8 cellular contexts compared by ENCODE assay signal in genomic region chr9:114867327-114867726, GRCh38.
"Had no signal": no experiment of that assay in that cellular context is flagged by ENCODE, and none has a peak within 500 bp of the region (broad histone marks: within the 10 kb centered on the region; RNA-seq: fewer than 3 reads in every experiment).

No MANE protein-coding gene starts in this region.

- H3K4me2 ChIP-seq: GM23338, KMS-11 had no signal

- H3K9ac ChIP-seq: KMS-11 had no signal

- H3K4me3 ChIP-seq: GM23338 had no signal

- DNase-seq: H9, HCEC 1CT, KBM-7 had no signal

- H3K27ac ChIP-seq: KMS-11 had no signal

- H2AFZ ChIP-seq: GM23338 had no signal

- ATAC-seq: GM23338 had no signal

- FAIRE-seq: H1, H54, HTR-8/SVneo had no signal
